In genomic region chr14:59175404-59175803, GRCh38 we compare ENCODE assay signal across 12 cellular contexts.
DNase-seq lines count a peak whose midpoint lies in the region; ATAC-seq lines count a peak whose summit lies in the region.
"Had no signal": no experiment of that assay in that cellular context is flagged by ENCODE, and none has a peak within 500 bp of the region (broad histone marks: within the 10 kb centered on the region; RNA-seq: fewer than 3 reads in every experiment).

No MANE protein-coding gene starts in this region.

- DNase-seq in CD1c-positive myeloid dendritic cell (ENCODE audit: extremely low spot score) = peak; percentile 16
- peak; percentile 29 for DNase-seq in GM19238 (ENCODE audit: insufficient read length, low spot score)
- no peak for DNase-seq in activated CD8-positive, alpha-beta memory T cell treated with anti-CD3 and anti-CD28 coated beads, Interleukin-2, amount 50 U/mL, for 48 hours
- no peak for DNase-seq in NCI-H1694 treated with DMSO at 0.1 percent for 48 hours (lab: John Stamatoyannopoulos, UW)
- no peak for DNase-seq in D341Med (ENCODE audit: low spot score)
- no peak for DNase-seq in pons (ENCODE audit: low spot score)
- DNase-seq: activated CD4-positive, alpha-beta T cell treated with anti-CD3 and anti-CD28 coated beads for 48 hours; activated naive CD8-positive, alpha-beta T cell treated with anti-CD3 and anti-CD28 coated beads, Interleukin-2, amount 10 ng/mL, durations not matched to agents 7 days and 5 days; glutamatergic neuron; NCI-H2081 had no signal

- ATAC-seq in HG02623 (IDR thresholded peaks at IDR 0.05; ENCODE audit: unreplicated experiment) (peak; percentile 99), HG03439 (IDR thresholded peaks at IDR 0.05; ENCODE audit: unreplicated experiment) (peak; percentile 97)

Comparison
In these comparisons a context has a peak if more than half of its experiments do, and no peak if none do; other contexts are left out.
1. DNase-seq: peak in CD1c-positive myeloid dendritic cell (single experiment) and GM19238 (single experiment); none in activated CD8-positive, alpha-beta memory T cell treated with anti-CD3 and anti-CD28 coated beads, Interleukin-2, amount 50 U/mL, for 48 hours (single experiment), NCI-H1694 treated with DMSO at 0.1 percent for 48 hours (single experiment), D341Med (single experiment) and pons (single experiment).